In genomic region chr22:29245626-29246385, GRCh38 we compare ENCODE assay signal across 1 cellular context.
TF ChIP-seq lines count a peak whose summit lies in the region.

No MANE protein-coding gene starts in this region.

TF ChIP-seq in K562, 482 proteins besides CTCF, POLR2A, EP300 and RAD21:
- TF ChIP-seq DEAF1 (CRISPR knock-in tag; IDR thresholded peaks at IDR 0.05) (peak; percentile 60; the same call in 1 of the 2 replicates), TBP (optimal IDR thresholded peaks at IDR 0.05; ENCODE audit: low read depth, low read length) (peak; percentile 14), STAG1 (CRISPR knock-in tag; IDR thresholded peaks at IDR 0.05; ENCODE audit: borderline replicate concordance) (peak; percentile 78; the same call in 1 of the 2 replicates), KLF16 (IDR thresholded peaks at IDR 0.05) (0 out of 2 replicates have a peak, but pooled peaks have one; percentile 26), NBN (IDR thresholded peaks at IDR 0.05; ENCODE audit: low read depth) (no peak), BRD9 (IDR thresholded peaks at IDR 0.05; ENCODE audit: low read depth, partially characterized antibody) (no peak), TFAP4 (CRISPR knock-in tag; IDR thresholded peaks at IDR 0.05; ENCODE audit: borderline replicate concordance) (no peak), MAZ (CRISPR knock-in tag; conservative IDR thresholded peaks at IDR 0.05 in 1 of 2, IDR thresholded peaks at IDR 0.05 in 1 of 2) (no peak), U2AF1 (optimal IDR thresholded peaks at IDR 0.05; ENCODE audit: low read depth, low read length) (no peak), SMC3 (conservative IDR thresholded peaks at IDR 0.05; ENCODE audit: insufficient read depth, low read depth, low read length) (peak; percentile 91), CBX1 (IDR thresholded peaks at IDR 0.05; ENCODE audit: low read depth) (no peak), RB1 (IDR thresholded peaks at IDR 0.05; ENCODE audit: low read depth) (peak; percentile 36; the same call in 1 of the 2 replicates), ZNF398 (CRISPR knock-in tag; IDR thresholded peaks at IDR 0.05) (no peak)
- TF ChIP-seq, protein P1, sequence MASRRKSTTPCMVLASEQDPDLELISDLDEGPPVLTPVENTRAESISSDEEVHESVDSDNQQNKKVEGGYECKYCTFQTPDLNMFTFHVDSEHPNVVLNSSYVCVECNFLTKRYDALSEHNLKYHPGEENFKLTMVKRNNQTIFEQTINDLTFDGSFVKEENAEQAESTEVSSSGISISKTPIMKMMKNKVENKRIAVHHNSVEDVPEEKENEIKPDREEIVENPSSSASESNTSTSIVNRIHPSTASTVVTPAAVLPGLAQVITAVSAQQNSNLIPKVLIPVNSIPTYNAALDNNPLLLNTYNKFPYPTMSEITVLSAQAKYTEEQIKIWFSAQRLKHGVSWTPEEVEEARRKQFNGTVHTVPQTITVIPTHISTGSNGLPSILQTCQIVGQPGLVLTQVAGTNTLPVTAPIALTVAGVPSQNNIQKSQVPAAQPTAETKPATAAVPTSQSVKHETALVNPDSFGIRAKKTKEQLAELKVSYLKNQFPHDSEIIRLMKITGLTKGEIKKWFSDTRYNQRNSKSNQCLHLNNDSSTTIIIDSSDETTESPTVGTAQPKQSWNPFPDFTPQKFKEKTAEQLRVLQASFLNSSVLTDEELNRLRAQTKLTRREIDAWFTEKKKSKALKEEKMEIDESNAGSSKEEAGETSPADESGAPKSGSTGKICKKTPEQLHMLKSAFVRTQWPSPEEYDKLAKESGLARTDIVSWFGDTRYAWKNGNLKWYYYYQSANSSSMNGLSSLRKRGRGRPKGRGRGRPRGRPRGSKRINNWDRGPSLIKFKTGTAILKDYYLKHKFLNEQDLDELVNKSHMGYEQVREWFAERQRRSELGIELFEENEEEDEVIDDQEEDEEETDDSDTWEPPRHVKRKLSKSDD (conservative IDR thresholded peaks at IDR 0.05; ENCODE audit: low read length), result no peak
- TF ChIP-seq, protein P2, sequence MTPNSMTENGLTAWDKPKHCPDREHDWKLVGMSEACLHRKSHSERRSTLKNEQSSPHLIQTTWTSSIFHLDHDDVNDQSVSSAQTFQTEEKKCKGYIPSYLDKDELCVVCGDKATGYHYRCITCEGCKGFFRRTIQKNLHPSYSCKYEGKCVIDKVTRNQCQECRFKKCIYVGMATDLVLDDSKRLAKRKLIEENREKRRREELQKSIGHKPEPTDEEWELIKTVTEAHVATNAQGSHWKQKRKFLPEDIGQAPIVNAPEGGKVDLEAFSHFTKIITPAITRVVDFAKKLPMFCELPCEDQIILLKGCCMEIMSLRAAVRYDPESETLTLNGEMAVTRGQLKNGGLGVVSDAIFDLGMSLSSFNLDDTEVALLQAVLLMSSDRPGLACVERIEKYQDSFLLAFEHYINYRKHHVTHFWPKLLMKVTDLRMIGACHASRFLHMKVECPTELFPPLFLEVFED (CRISPR knock-in tag; conservative IDR thresholded peaks at IDR 0.05), result no peak
